Comparison of ENCODE assay signal across 14 cellular contexts in the genomic region with DNA sequence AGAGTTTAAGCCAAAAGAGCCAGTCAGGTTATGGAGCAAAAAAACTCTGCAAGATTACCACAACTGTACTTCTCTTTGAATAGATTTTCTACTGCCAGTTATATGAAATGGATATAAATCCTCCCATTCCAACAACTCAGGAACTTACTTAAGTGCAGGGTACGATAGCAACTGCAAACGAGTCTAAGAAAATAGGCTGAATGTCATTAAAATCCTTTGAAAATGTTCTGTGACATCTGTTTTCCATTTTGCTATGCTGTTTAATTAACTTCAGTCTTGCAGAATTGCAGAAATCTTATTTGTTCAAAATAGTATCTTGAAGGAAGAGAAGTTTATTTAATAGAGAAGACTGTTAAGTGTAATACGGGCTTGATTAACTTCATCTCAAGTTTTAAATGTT.
DNase-seq lines count a peak whose midpoint lies in the region; ATAC-seq and TF ChIP-seq lines count a peak whose summit lies in the region.
"Had no signal": no experiment of that assay in that cellular context is flagged by ENCODE, and none has a peak within 500 bp of the region (broad histone marks: within the 10 kb centered on the region; RNA-seq: fewer than 3 reads in every experiment).

No MANE protein-coding gene starts in this region.

- H3K27ac Mint-ChIP-seq in chondrocyte (ENCODE audit: unreplicated experiment): peak overlapping the region; percentile 5
- peak overlapping the region; percentile 35 for H3K27ac Mint-ChIP-seq in mesothelial cell of epicardium
- H3K27ac Mint-ChIP-seq: B cell; CD4-positive, alpha-beta memory T cell; H9 had no signal

- peak; percentile 42 for DNase-seq in A673 (ENCODE audit: low spot score)
- no peak for DNase-seq in chondrocyte (ENCODE audit: low spot score)
- DNase-seq in mesothelial cell of epicardium (ENCODE audit: low spot score in 2 of 2, unreplicated experiment in 2 of 2): no peak
- DNase-seq in thyroid gland: no peak
- DNase-seq in foreskin keratinocyte: no peak
- DNase-seq in activated naive CD4-positive, alpha-beta T cell (lab: John Stamatoyannopoulos, UW): no peak
- no peak for DNase-seq in GM20000 (ENCODE audit: low spot score)
- DNase-seq: C1 segment of cervical spinal cord; CD4-positive, alpha-beta memory T cell; DMS79 treated with DMSO at 0.1 percent for 48 hours; EL; GOT3; H9 had no signal

- H3K4me3 Mint-ChIP-seq in chondrocyte (ENCODE audit: unreplicated experiment): no peak overlapping the region
- no peak overlapping the region for H3K4me3 Mint-ChIP-seq in mesothelial cell of epicardium
- H3K4me3 Mint-ChIP-seq: B cell; CD4-positive, alpha-beta memory T cell; H9 had no signal

- WGBS in thyroid gland, 2 donors: 82 to 83% methylated on average over 3 of the region's 3 CpGs

- CTCF ChIA-PET in A673 (lab: Charles Lee): no interaction called here

- no peaks in the 10 kb centered on the region for H3K9me3 ChIP-seq in A673 (ENCODE audit: low read depth, low read length, poor library complexity, severe bottlenecking)
- H3K9me3 ChIP-seq in thyroid gland: no peaks in the 10 kb centered on the region

- H3K4me1 ChIP-seq in A673 (ENCODE audit: insufficient read depth, low read length, poor library complexity, severe bottlenecking) (peaks cover 19% of the 10 kb centered on the region), thyroid gland (peaks cover 35 to 39% of the 10 kb centered on the region in 2 donors), foreskin keratinocyte (no peaks in the 10 kb centered on the region)

- peaks cover 87% of the 10 kb centered on the region for H3K4me1 Mint-ChIP-seq in chondrocyte (ENCODE audit: low read depth)
- H3K4me1 Mint-ChIP-seq in mesothelial cell of epicardium: peaks cover 57% of the 10 kb centered on the region
- H3K4me1 Mint-ChIP-seq: B cell; CD4-positive, alpha-beta memory T cell had no signal

- ATAC-seq in foreskin keratinocyte: no peak

- no TSS peak for BruUV-seq in A673 (replicated peaks; lab: Mats Ljungman, UMichigan)

- no peaks in the 10 kb centered on the region for H3K9me3 Mint-ChIP-seq in chondrocyte (ENCODE audit: low read depth)
- no peaks in the 10 kb centered on the region for H3K9me3 Mint-ChIP-seq in mesothelial cell of epicardium
- H3K9me3 Mint-ChIP-seq: CD4-positive, alpha-beta memory T cell; H9 had no signal

- TF ChIP-seq CTCF in A673 (conservative IDR thresholded peaks at IDR 0.05; ENCODE audit: low read depth, low read length): no peak
- no peak for TF ChIP-seq CTCF in chondrocyte (IDR thresholded peaks at IDR 0.05)
- TF ChIP-seq CTCF in mesothelial cell of epicardium (IDR thresholded peaks at IDR 0.05; ENCODE audit: unreplicated experiment): no peak
- TF ChIP-seq CTCF in thyroid gland (IDR thresholded peaks at IDR 0.05): no peak
- TF ChIP-seq CTCF in foreskin keratinocyte (conservative IDR thresholded peaks at IDR 0.05): no peak
- TF ChIP-seq CTCF in GM20000 (IDR thresholded peaks at IDR 0.05; ENCODE audit: extremely low read depth, missing control alignments): no peak

- H3K4me3 ChIP-seq in A673 (ENCODE audit: low read depth, low read length, poor library complexity, severe bottlenecking) (no peak overlapping the region), thyroid gland (replicated peaks in 1 of 3) (no peak overlapping the region)

- H3K27ac ChIP-seq in A673 (ENCODE audit: low read depth, low read length, poor library complexity, severe bottlenecking) (peak overlapping the region; percentile 37), thyroid gland (peak overlapping the region in 2 of 3 donors; percentile 64 to 73), foreskin keratinocyte (no peak overlapping the region)

- H3K27me3 ChIP-seq in A673 (replicated peaks; ENCODE audit: insufficient read depth, low read depth, low read length, poor library complexity): no peaks in the 10 kb centered on the region
- H3K27me3 ChIP-seq in thyroid gland: no peaks in the 10 kb centered on the region
- H3K27me3 ChIP-seq in foreskin keratinocyte: no peaks in the 10 kb centered on the region

- H3K27me3 Mint-ChIP-seq in chondrocyte (ENCODE audit: low read depth) (no peaks in the 10 kb centered on the region), mesothelial cell of epicardium (ENCODE audit: low read depth) (no peaks in the 10 kb centered on the region)

- TF ChIP-seq POLR2A in thyroid gland (IDR thresholded peaks at IDR 0.05): no peak

- H3K36me3 ChIP-seq in A673 (ENCODE audit: insufficient read depth, low read length, poor library complexity, severe bottlenecking): no peaks in the 10 kb centered on the region
- no peaks in the 10 kb centered on the region for H3K36me3 ChIP-seq in thyroid gland

- H3K36me3 Mint-ChIP-seq in chondrocyte (ENCODE audit: low read depth) (peaks cover 29% of the 10 kb centered on the region), mesothelial cell of epicardium (peaks cover 12% of the 10 kb centered on the region)
- H3K36me3 Mint-ChIP-seq: CD4-positive, alpha-beta memory T cell had no signal

- intact Hi-C loops in A673 (cut with micrococcal nuclease; ENCODE audit: unreplicated experiment) (no loop called here), thyroid gland (cut with DNase I) (no loop called here)

- POLR2A ChIA-PET in A673 (lab: Charles Lee; ENCODE audit: low non-redundant PET): no interaction called here
